1 cellular context compared by ENCODE assay signal in genomic region chr11:63839508-63840355, GRCh38.
TF ChIP-seq lines count a peak whose summit lies in the region.

No MANE protein-coding gene starts in this region.

TF ChIP-seq in HEK293, 187 proteins besides CTCF, POLR2A, EP300 and RAD21 (continued from another document):
- TF ChIP-seq ZNF391 (tag by site-specific recombination; IDR thresholded peaks at IDR 0.05; ENCODE audit: borderline replicate concordance, low read depth) (0 out of 2 replicates have a peak, but pooled peaks have one; percentile 12), TCF7L2 (IDR thresholded peaks at IDR 0.05; ENCODE audit: borderline replicate concordance, low read depth, low read length) (no peak)
TF ChIP-seq in HEK293: peak in this region for 21.
